ENCODE assay signal across 19 cellular contexts in the genomic region with DNA sequence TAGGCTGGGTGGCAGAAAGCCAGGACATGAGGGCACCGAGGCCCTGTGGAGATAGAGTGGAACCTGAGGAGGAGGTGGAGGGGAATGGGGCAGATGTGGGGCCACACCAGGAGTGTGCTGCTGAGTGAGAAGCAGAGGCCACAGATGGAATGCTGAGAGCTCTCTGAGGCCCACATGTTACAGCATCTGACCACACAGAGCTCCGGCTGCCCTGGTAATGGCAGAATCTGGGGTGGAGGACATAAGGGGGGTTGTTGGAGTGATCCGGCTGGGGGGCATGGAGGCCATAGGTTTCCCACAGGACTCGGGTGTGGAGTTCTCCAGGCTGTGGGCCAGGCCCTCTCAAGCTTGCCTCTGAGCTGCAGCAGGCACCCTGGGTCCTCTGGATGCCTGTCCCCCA. TPM values are rescaled to one million over a fixed set of nuclear protein-coding genes. Genes with fewer than 3 reads are reported as not detected.
"Had no signal": no experiment of that assay in that cellular context is flagged by ENCODE, and none has a peak within 500 bp of the region (broad histone marks: within the 10 kb centered on the region; RNA-seq: fewer than 3 reads in every experiment).

No MANE protein-coding gene starts in this region.

- H3K4me3 ChIP-seq: ascending aorta, colonic mucosa, heart left ventricle had no signal

- DNase-seq: activated CD8-positive, alpha-beta memory T cell treated with anti-CD3 and anti-CD28 coated beads for 24 hours; activated gamma-delta T cell; colonic mucosa; effector CD4-positive, alpha-beta T cell; foreskin melanocyte; heart left ventricle; islet precursor cell; retina; SIG-M5; small intestine had no signal

- ATAC-seq: activated CD4-positive, CD25-positive, alpha-beta regulatory T cell treated with anti-CD3 and anti-CD28 coated beads, Interleukin-2, amount 50 U/mL, for 24 hours; heart left ventricle; left lobe of liver had no signal

- H3K27me3 Mint-ChIP-seq: memory B cell, type B pancreatic cell had no signal

- H3K27me3 ChIP-seq: ascending aorta, colonic mucosa, heart left ventricle had no signal

- H3K9ac ChIP-seq: parathyroid adenoma had no signal

- H3K27ac Mint-ChIP-seq: type B pancreatic cell had no signal

- H3K4me1 ChIP-seq: colonic mucosa had no signal

- H3K9me3 ChIP-seq: ascending aorta, colonic mucosa, heart left ventricle had no signal

- H3K27ac ChIP-seq: ascending aorta, colonic mucosa, parathyroid adenoma had no signal

- H2AFZ ChIP-seq: parathyroid adenoma had no signal

- H3K36me3 ChIP-seq: colonic mucosa had no signal

- H3K36me3 Mint-ChIP-seq: memory B cell, type B pancreatic cell had no signal

- FAIRE-seq: bronchial epithelial cell, endothelial cell of umbilical vein, small intestine had no signal

- H3K9me3 Mint-ChIP-seq: memory B cell, neural crest cell, type B pancreatic cell had no signal

- H3K4me3 Mint-ChIP-seq: memory B cell, type B pancreatic cell had no signal

RNA-seq across cellular contexts. Expression of gene TUBA3E, which starts 12.3 kb away (rescaled TPM):
- total RNA-seq: ascending aorta, bronchial epithelial cell, colonic mucosa, endothelial cell of umbilical vein, left lobe of liver, neural crest cell had no signal
- polyA plus RNA-seq: endothelial cell of umbilical vein had no signal

RNA-seq across cellular contexts. Expression of gene CCDC74B, which starts 41.0 kb away (rescaled TPM):
- total RNA-seq: left lobe of liver had no signal

RNA-seq across cellular contexts. Expression of gene POTEF, which starts 56.9 kb away (rescaled TPM):
- total RNA-seq: ascending aorta, bronchial epithelial cell, colonic mucosa, endothelial cell of umbilical vein, heart left ventricle, left lobe of liver had no signal
- polyA plus RNA-seq: heart left ventricle, small intestine had no signal
